In genomic region chr15:39365873-39366272, GRCh38 we compare ENCODE assay signal across 14 cellular contexts.
"Had no signal": no experiment of that assay in that cellular context is flagged by ENCODE, and none has a peak within 500 bp of the region (broad histone marks: within the 10 kb centered on the region; RNA-seq: fewer than 3 reads in every experiment).

No MANE protein-coding gene starts in this region.

- DNase-seq: activated CD4-positive, alpha-beta T cell treated with anti-CD3 and anti-CD28 coated beads, Interleukin-2, amount 50 U/mL, for 4 hours; activated CD4-positive, CD25-positive, alpha-beta regulatory T cell treated with anti-CD3 and anti-CD28 coated beads, Interleukin-2, amount 50 U/mL, for 72 hours; activated T-cell treated with anti-CD3 and anti-CD28 coated beads, Interleukin-2, amount 50 U/mL, for 1 hour; amygdala; brain microvascular endothelial cell; effector memory CD8-positive, alpha-beta T cell; kidney; left ventricle myocardium superior; mesendoderm; nephron progenitor cell; stimulated activated CD4-positive, alpha-beta T cell treated with anti-CD3 and anti-CD28 coated beads, Interleukin-4, amount 100 ng/mL, for 1 hour; stimulated activated CD8-positive, alpha-beta memory T cell treated with anti-CD3 and anti-CD28 coated beads, Interleukin-4, amount 100 ng/mL, for 48 hours; upper lobe of left lung had no signal

- H3K27me3 ChIP-seq: brain microvascular endothelial cell, upper lobe of left lung had no signal

- ATAC-seq: effector memory CD8-positive, alpha-beta T cell; left ventricle myocardium superior; sciatic nerve had no signal

- H3K4me1 ChIP-seq: upper lobe of left lung had no signal

- H3K4me3 ChIP-seq: upper lobe of left lung had no signal

- H3K36me3 ChIP-seq: brain microvascular endothelial cell, upper lobe of left lung had no signal
